ENCODE assay signal across 28 cellular contexts in genomic region chr16:25141648-25142047, GRCh38. TPM values are rescaled to one million over a fixed set of nuclear protein-coding genes. Genes with fewer than 3 reads are reported as not detected.
DNase-seq lines count a peak whose midpoint lies in the region; ATAC-seq and TF ChIP-seq lines count a peak whose summit lies in the region.
"Had no signal": no experiment of that assay in that cellular context is flagged by ENCODE, and none has a peak within 500 bp of the region (broad histone marks: within the 10 kb centered on the region; RNA-seq: fewer than 3 reads in every experiment).

No MANE protein-coding gene starts in this region.

- H3K9me2 ChIP-seq in MM.1S (replicated peaks; ENCODE audit: insufficient read depth, low read length): no peaks in the 10 kb centered on the region

- H3K79me2 ChIP-seq in MM.1S (ENCODE audit: low read length): no peaks in the 10 kb centered on the region

- ATAC-seq in omental fat pad (ENCODE audit: low FRiP score) (peak; percentile 59), HG03354 (IDR thresholded peaks at IDR 0.05; ENCODE audit: poor library complexity, severe bottlenecking, unreplicated experiment) (no peak)
- ATAC-seq: activated CD4-positive, CD25-positive, alpha-beta regulatory T cell treated with anti-CD3 and anti-CD28 coated beads, Interleukin-2, amount 50 U/mL, for 24 hours; activated T-cell treated with anti-CD3 and anti-CD28 coated beads, Interleukin-2, amount 50 U/mL, for 72 hours; body of pancreas; T-helper 17 cell had no signal

- H4K20me1 ChIP-seq in MM.1S (ENCODE audit: insufficient read depth, low read length): no peaks in the 10 kb centered on the region

- no peak overlapping the region for H2AFZ ChIP-seq in MM.1S (ENCODE audit: low read length)
- H2AFZ ChIP-seq: GM23248 had no signal

- H3K9ac ChIP-seq in MM.1S (ENCODE audit: low read length): no peak overlapping the region
- H3K9ac ChIP-seq: GM23248 had no signal

- H3K27me3 ChIP-seq in uterus (no peaks in the 10 kb centered on the region), MM.1S (replicated peaks; ENCODE audit: insufficient read depth, low read length) (no peaks in the 10 kb centered on the region)
- H3K27me3 ChIP-seq: body of pancreas, neutrophil, thyroid gland had no signal

- H3K36me3 ChIP-seq in uterus: no peaks in the 10 kb centered on the region
- no peaks in the 10 kb centered on the region for H3K36me3 ChIP-seq in MM.1S (replicated peaks; ENCODE audit: insufficient read depth, low read length)

- no peak for TF ChIP-seq POLR2A in uterus (IDR thresholded peaks at IDR 0.05)

- H3F3A ChIP-seq in MM.1S (ENCODE audit: insufficient read depth, low read length): no peaks in the 10 kb centered on the region

- TF ChIP-seq CTCF in cardiac fibroblast (IDR thresholded peaks at IDR 0.05; ENCODE audit: low read depth, low read length): no peak
- no peak for TF ChIP-seq CTCF in fibroblast of mammary gland (conservative IDR thresholded peaks at IDR 0.05; ENCODE audit: control insufficient read depth, insufficient read depth, low read depth, low read length)
- no peak for TF ChIP-seq CTCF in omental fat pad (IDR thresholded peaks at IDR 0.05)
- no peak for TF ChIP-seq CTCF in uterus (IDR thresholded peaks at IDR 0.05)
- TF ChIP-seq CTCF in MM.1S (IDR thresholded peaks at IDR 0.05; ENCODE audit: low read length): no peak

- no peaks in the 10 kb centered on the region for H3K4me1 ChIP-seq in uterus
- no peaks in the 10 kb centered on the region for H3K4me1 ChIP-seq in MM.1S (ENCODE audit: low read length)
- H3K4me1 ChIP-seq: Caco-2, thyroid gland had no signal

- H3K4me3 ChIP-seq in cardiac fibroblast (replicated peaks in 1 of 2; ENCODE audit: low read depth in 2 of 2, low read length in 2 of 2) (no peak overlapping the region), fibroblast of mammary gland (ENCODE audit: control insufficient read depth, low read depth, low read length) (no peak overlapping the region), uterus (no peak overlapping the region), MM.1S (ENCODE audit: low read length) (no peak overlapping the region)
- H3K4me3 ChIP-seq: body of pancreas, GM23248, left ventricle myocardium inferior, skin epidermis, thyroid gland had no signal

- intact Hi-C loops in uterus (cut with DNase I; ENCODE audit: low total_unique reads): no loop called here

- no peak overlapping the region for H3K4me2 ChIP-seq in MM.1S (ENCODE audit: low read depth, low read length)

- DNase-seq in cardiac fibroblast (ENCODE audit: low read depth in 2 of 2) (peak; percentile 38 to 59), fibroblast of mammary gland (ENCODE audit: low read depth) (peak; percentile 63), omental fat pad (ENCODE audit: low spot score) (no peak), uterus (peak in 1 of 2 donors; percentile 58), T-helper 9 cell (no peak), MM.1S (no peak)
- DNase-seq: activated CD4-positive, alpha-beta T cell treated with anti-CD3 and anti-CD28 coated beads, Interleukin-2, amount 50 U/mL, for 48 hours; activated T-cell treated with anti-CD3 and anti-CD28 coated beads, Interleukin-2, amount 50 U/mL, for 72 hours; Caco-2; DMS79 treated with DMSO at 0.1 percent for 48 hours; GDM1; GM23248; Kasumi-1; left ventricle myocardium inferior; mesendoderm; naive B cell; NCI-H146; NCI-H2107; NCI-H345; NCI-H748 treated with DMSO at 0.1 percent for 48 hours; SHP77; T-helper 17 cell; thyroid gland had no signal

- H3K27ac ChIP-seq in uterus (peak overlapping the region; percentile 54 to 87), MM.1S (ENCODE audit: low read length) (no peak overlapping the region)
- H3K27ac ChIP-seq: body of pancreas, GM23248, left ventricle myocardium inferior, neutrophil, skin epidermis, thyroid gland had no signal

- no peaks in the 10 kb centered on the region for H3K9me3 ChIP-seq in uterus
- H3K9me3 ChIP-seq in MM.1S (replicated peaks; ENCODE audit: insufficient read depth, low read length): no peaks in the 10 kb centered on the region
- H3K9me3 ChIP-seq: body of pancreas, Caco-2, left ventricle myocardium inferior, neutrophil, thyroid gland had no signal

RNA-seq across cellular contexts. Expression of gene LCMT1, which starts 30.1 kb away (rescaled TPM):
- total RNA-seq in omental fat pad (10 to 100 TPM; 22.5 to 28.7 (median 24.8) TPM), uterus (10 to 100 TPM; 33.7 to 39.8 (median 38.3) TPM)

Comparison
In these comparisons a context has a peak if more than half of its experiments do, and no peak if none do; other contexts are left out.
1. DNase-seq: peak in cardiac fibroblast (2 of 2) and fibroblast of mammary gland (single experiment); none in omental fat pad (single experiment), T-helper 9 cell (single experiment) and MM.1S (single experiment).